In the genomic region with DNA sequence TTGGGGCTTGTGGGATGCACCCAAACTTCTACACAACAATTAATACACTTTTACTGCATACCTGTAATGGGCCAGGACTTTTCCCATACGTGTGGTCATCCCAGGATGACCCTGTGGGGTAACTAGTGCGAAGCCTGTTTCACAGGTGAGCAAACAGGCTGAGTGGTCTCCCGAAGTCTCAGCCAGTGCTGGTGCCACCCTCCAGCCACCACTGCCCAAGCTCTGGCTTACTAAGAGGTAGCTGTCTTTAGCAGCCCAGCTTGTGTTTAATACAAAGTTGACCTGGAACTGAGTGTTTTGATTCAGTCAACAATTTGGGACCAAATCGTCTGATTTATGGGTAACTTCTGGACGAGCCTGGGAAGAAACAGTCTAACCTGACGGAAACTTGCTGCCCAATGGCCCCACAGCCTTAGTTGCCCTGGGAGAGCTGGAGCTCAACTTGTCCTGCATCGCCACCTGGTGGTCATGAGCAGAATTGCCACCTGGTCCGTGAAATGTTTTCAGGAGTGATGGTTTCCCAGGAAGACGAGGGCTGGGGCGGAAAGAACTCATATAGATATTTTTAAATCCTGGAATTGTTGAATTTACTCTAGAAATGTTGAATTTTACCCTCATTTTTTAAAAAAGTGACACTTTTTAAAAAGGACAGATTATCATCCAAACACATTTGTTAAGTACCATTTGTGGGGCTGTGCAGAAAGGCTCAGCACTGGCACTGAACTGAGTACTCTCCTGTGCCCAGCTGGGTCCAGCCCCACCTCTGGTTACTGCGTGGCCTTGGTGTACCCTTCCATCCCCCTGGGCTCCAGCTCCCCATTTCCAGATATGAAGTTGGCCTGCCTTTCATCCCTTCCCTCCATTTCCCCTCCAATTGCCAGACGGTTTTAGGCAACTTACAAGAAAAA, we compare ENCODE assay signal across 8 cellular contexts.
A peak's percentile ranks its signal among the peaks of the same experiment; 100 is the strongest.
DNase-seq lines count a peak whose midpoint lies in the region; ATAC-seq and TF ChIP-seq lines count a peak whose summit lies in the region.

No MANE protein-coding gene starts in this region.

- H3K27me3 Mint-ChIP-seq in naive B cell = peaks cover 3 to 17% (median 14%) of the 10 kb centered on the region in 3 donors

- no peaks in the 10 kb centered on the region for H3K36me3 ChIP-seq in OCI-LY3 (replicated peaks; ENCODE audit: low read depth, low read length)

- no peak overlapping the region for H3K4me3 ChIP-seq in OCI-LY3 (ENCODE audit: low read length)

- TF ChIP-seq CTCF in OCI-LY3 (IDR thresholded peaks at IDR 0.05; ENCODE audit: low read depth, low read length) = peak; percentile 94

- no peaks in the 10 kb centered on the region for H3K9me3 Mint-ChIP-seq in naive B cell

- H3K27ac Mint-ChIP-seq in naive B cell = peak overlapping the region in 1 of 6 donors; percentile 42

- H2AFZ ChIP-seq in OCI-LY3 (ENCODE audit: low read depth, low read length) = no peak overlapping the region

- H3K4me3 Mint-ChIP-seq in naive B cell = peak overlapping the region in 1 of 8 donors; percentile 53

- no peak overlapping the region for H3K27ac ChIP-seq in OCI-LY3 (ENCODE audit: low read length)

- no peaks in the 10 kb centered on the region for H3K36me3 Mint-ChIP-seq in naive B cell

- H3K4me1 Mint-ChIP-seq in naive B cell = no peaks in the 10 kb centered on the region

- no peaks in the 10 kb centered on the region for H3K4me1 ChIP-seq in OCI-LY3 (ENCODE audit: low read length)

- H4K20me1 ChIP-seq in OCI-LY3 (ENCODE audit: insufficient read depth, low read length) = no peaks in the 10 kb centered on the region

- no peak overlapping the region for H3K9ac ChIP-seq in OCI-LY3 (ENCODE audit: low read length)

- DNase-seq in DMS79 treated with DMSO at 0.1 percent for 48 hours (lab: John Stamatoyannopoulos, UW) (peak; percentile 82), erythroblast (lab: John Stamatoyannopoulos, UW) (peak; percentile 72 to 88), naive B cell (peak; percentile 32), cortex of kidney (lab: John Stamatoyannopoulos, UW) (no peak)
- DNase-seq in activated CD8-positive, alpha-beta memory T cell treated with anti-CD3 and anti-CD28 coated beads, Interleukin-2, amount 50 U/mL, for 48 hours = peak; percentile 91
- DNase-seq in stimulated activated CD8-positive, alpha-beta memory T cell treated with anti-CD3 and anti-CD28 coated beads, Interleukin-7, amount 100 ng/mL, for 4 hours (ENCODE audit: low read depth in 2 of 2) = peak; percentile 50 to 61

- no peak for TF ChIP-seq POLR2A in erythroblast (IDR thresholded peaks at IDR 0.05; ENCODE audit: low read length)

- no peaks in the 10 kb centered on the region for H3K9me3 ChIP-seq in OCI-LY3 (ENCODE audit: insufficient read depth, low read length)

- H3K79me2 ChIP-seq in OCI-LY3 (ENCODE audit: low read length) = no peaks in the 10 kb centered on the region

- peaks cover 24% of the 10 kb centered on the region for H3K27me3 ChIP-seq in OCI-LY3 (ENCODE audit: low read depth, low read length)

- peak overlapping the region; percentile 23 for H3K4me2 ChIP-seq in OCI-LY3 (ENCODE audit: low read length)

- ATAC-seq in HG03196 (IDR thresholded peaks at IDR 0.05; ENCODE audit: unreplicated experiment) (peak; percentile 60), naive B cell (ENCODE audit: low read depth in 2 of 2) (no peak)
